Comparison of ENCODE assay signal across 8 cellular contexts in the genomic region with DNA sequence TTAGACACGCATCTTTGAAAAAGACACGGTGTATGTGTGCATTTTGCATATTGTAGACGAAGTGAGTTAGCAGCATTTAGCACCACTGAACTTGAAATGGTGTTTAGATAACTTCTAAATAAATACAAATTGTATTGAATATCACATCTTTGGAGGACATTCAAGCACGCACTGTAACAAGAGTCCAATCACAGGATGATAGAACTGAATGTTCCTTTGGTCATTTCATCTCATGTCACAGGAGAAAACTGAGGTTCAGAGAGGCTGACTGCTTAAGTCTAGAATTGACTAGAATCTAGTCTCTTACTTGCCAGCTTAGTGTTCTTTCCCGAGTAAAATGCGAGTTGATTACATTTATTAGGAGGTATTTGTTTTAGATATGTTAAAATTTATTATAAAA.
"Had no signal": no experiment of that assay in that cellular context is flagged by ENCODE, and none has a peak within 500 bp of the region (broad histone marks: within the 10 kb centered on the region; RNA-seq: fewer than 3 reads in every experiment).

No MANE protein-coding gene starts in this region.

- H3K27me3 Mint-ChIP-seq: IgD-negative memory B cell had no signal

- H3K4me3 ChIP-seq: GM23338, HAP-1 had no signal

- H3K27ac Mint-ChIP-seq: GM23338 had no signal

- H3K36me3 ChIP-seq: HAP-1 had no signal

- ATAC-seq: GM23338, HCT116 had no signal

- H3K4me3 Mint-ChIP-seq: GM23338, IgD-negative memory B cell had no signal

- H3K9me3 ChIP-seq: HAP-1 had no signal

- DNase-seq: H7, HFFc6, KBM-7 had no signal

- H3K4me2 ChIP-seq: GM23338 had no signal

- H3K4me1 Mint-ChIP-seq: GM23338 had no signal

- H3K9me3 Mint-ChIP-seq: IgD-negative memory B cell had no signal

- H3K4me1 ChIP-seq: HAP-1 had no signal

- FAIRE-seq: HTR-8/SVneo had no signal

- H2AFZ ChIP-seq: GM23338 had no signal
